Comparison of ENCODE assay signal across 14 cellular contexts in genomic region chr10:114917927-114918672, GRCh38. TPM values are rescaled to one million over a fixed set of nuclear protein-coding genes. Genes with fewer than 3 reads are reported as not detected.
A peak's percentile ranks its signal among the peaks of the same experiment; 100 is the strongest.
DNase-seq lines count a peak whose midpoint lies in the region; ATAC-seq and TF ChIP-seq lines count a peak whose summit lies in the region.
"Had no signal": no experiment of that assay in that cellular context is flagged by ENCODE, and none has a peak within 500 bp of the region (broad histone marks: within the 10 kb centered on the region; RNA-seq: fewer than 3 reads in every experiment).

No MANE protein-coding gene starts in this region.

- POLR2A ChIA-PET in IMR-90 (lab: Charles Lee; ENCODE audit: unreplicated experiment) (no interaction called here), WTC11 (lab: Charles Lee) (no interaction called here)
- POLR2A ChIA-PET in activated CD4-positive, alpha-beta T cell treated with anti-CD3 and anti-CD28 coated beads for 36 hours (lab: Charles Lee): no interaction called here

- H3K9me3 ChIP-seq in IMR-90 (ENCODE audit: control insufficient read depth, insufficient read depth, low read length) (no peaks in the 10 kb centered on the region), iPS-20b (ENCODE audit: insufficient read depth, low read depth, low read length) (no peaks in the 10 kb centered on the region)

- H3K27ac Mint-ChIP-seq in Calu3 (ENCODE audit: unreplicated experiment) (peak overlapping the region; percentile 91), WTC11 (peak overlapping the region; percentile 19; the same call in 1 of the 2 replicates)
- no peak overlapping the region for H3K27ac Mint-ChIP-seq in activated CD4-positive, alpha-beta T cell treated with anti-CD3 and anti-CD28 coated beads for 36 hours
- H3K27ac Mint-ChIP-seq: HFFc6; naive B cell; T-helper 1 cell treated with Interleukin-12 subunit alpha and Interleukin-12 subunit beta and Interleukin-4 antibody, amounts not matched to agents 30 μg/mL and 1 μg/mL, for 36 hours had no signal

- H3K9ac ChIP-seq in IMR-90 (ENCODE audit: low read depth, low read length) (no peak overlapping the region), iPS-20b (ENCODE audit: low read depth, low read length) (no peak overlapping the region)

- no peak for TF ChIP-seq POLR2A in IMR-90 (IDR thresholded peaks at IDR 0.05; ENCODE audit: low read depth, low read length)

- no peak for TF ChIP-seq RAD21 in IMR-90 (IDR thresholded peaks at IDR 0.05; ENCODE audit: low read length)

- DNase-seq in Calu3 (peak; percentile 57), IMR-90 (peak; percentile 37), WTC11 (ENCODE audit: low spot score) (no peak), activated gamma-delta T cell treated with Interleukin-2 at 50 U/mL for 16 hours (no peak)
- no peak for DNase-seq in stimulated activated CD4-positive, alpha-beta T cell treated with anti-CD3 and anti-CD28 coated beads, Interleukin-2, amount 100 ng/mL, for 24 hours
- no peak for DNase-seq in activated CD4-positive, alpha-beta T cell treated with anti-CD3 and anti-CD28 coated beads for 36 hours
- DNase-seq: activated naive CD4-positive, alpha-beta T cell treated with Interleukin-2 at 50 U/mL for 16 hours; HFFc6; naive B cell; NCI-H187 had no signal

- H3K56ac ChIP-seq in IMR-90 (ENCODE audit: extremely low read depth, insufficient read depth, low read length): no peak overlapping the region

- no peak overlapping the region for H2BK15ac ChIP-seq in IMR-90 (ENCODE audit: low read depth, low read length)

- H2AK9ac ChIP-seq in IMR-90 (replicated peaks; ENCODE audit: low read depth, low read length, poor library complexity): no peak overlapping the region

- no peak overlapping the region for H3K14ac ChIP-seq in IMR-90 (replicated peaks; ENCODE audit: low read depth, low read length)

- H3K27me3 ChIP-seq in IMR-90 (ENCODE audit: control insufficient read depth, insufficient read depth, low read length) (peaks cover 2% of the 10 kb centered on the region; the same call in 1 of the 2 replicates), iPS-20b (ENCODE audit: insufficient read depth, low read length) (no peaks in the 10 kb centered on the region)

- H3K4me3 Mint-ChIP-seq in Calu3 (ENCODE audit: low read depth, unreplicated experiment) (peak overlapping the region; percentile 40), WTC11 (0 out of 2 replicates have a peak overlapping the region, but pooled peaks have one; percentile 0)
- no peak overlapping the region for H3K4me3 Mint-ChIP-seq in activated CD4-positive, alpha-beta T cell treated with anti-CD3 and anti-CD28 coated beads for 36 hours
- H3K4me3 Mint-ChIP-seq: HFFc6; naive B cell; T-helper 1 cell treated with Interleukin-12 subunit alpha and Interleukin-12 subunit beta and Interleukin-4 antibody, amounts not matched to agents 30 μg/mL and 1 μg/mL, for 36 hours had no signal

- CTCF ChIA-PET in Calu3 (lab: Charles Lee) (no interaction called here), IMR-90 (lab: Yijun Ruan, JAX) (no interaction called here), WTC11 (lab: Charles Lee) (interaction anchor here (2.0 kb wide), 1 partner anchor 39 kb away, joined by 6 read pairs; no protein-coding TSS in a partner anchor)
- CTCF ChIA-PET in activated CD4-positive, alpha-beta T cell treated with anti-CD3 and anti-CD28 coated beads for 36 hours (lab: Charles Lee): no interaction called here

- peak; percentile 48; the same call in 1 of the 2 replicates for ATAC-seq in IMR-90 (ENCODE audit: low read depth)
- peak; percentile 76 for ATAC-seq in WTC11
- no peak for ATAC-seq in activated CD4-positive, alpha-beta T cell treated with anti-CD3 and anti-CD28 coated beads for 36 hours
- no peak for ATAC-seq in GM21723 (IDR thresholded peaks at IDR 0.05; ENCODE audit: unreplicated experiment)
- ATAC-seq: sciatic nerve had no signal

- intact Hi-C loops in Calu3 (cut with micrococcal nuclease; ENCODE audit: unreplicated experiment): loop anchor here (2.0 kb wide), 1 partner anchor 37 kb away; no protein-coding TSS in a partner anchor
- intact Hi-C loops in IMR-90 (cut with micrococcal nuclease): no loop called here
- intact Hi-C loops in activated CD4-positive, alpha-beta T cell treated with anti-CD3 and anti-CD28 coated beads for 36 hours (cut with DNase I, micrococcal nuclease): no loop called here

- H3K27ac ChIP-seq in IMR-90 (ENCODE audit: insufficient read depth, low read length) (no peak overlapping the region), iPS-20b (ENCODE audit: low read length) (no peak overlapping the region)

- peaks cover 12% of the 10 kb centered on the region for H3K4me1 Mint-ChIP-seq in Calu3 (ENCODE audit: low read depth, unreplicated experiment)
- H3K4me1 Mint-ChIP-seq in WTC11: peaks cover 29% of the 10 kb centered on the region
- H3K4me1 Mint-ChIP-seq in activated CD4-positive, alpha-beta T cell treated with anti-CD3 and anti-CD28 coated beads for 36 hours: peaks cover 1% of the 10 kb centered on the region
- H3K4me1 Mint-ChIP-seq: naive B cell had no signal

- BruUV-seq in Calu3 (replicated peaks; lab: Mats Ljungman, UMichigan) (no TSS peak), IMR-90 (replicated peaks; lab: Mats Ljungman, UMichigan) (no TSS peak)

- H3K4me3 ChIP-seq in IMR-90 (ENCODE audit: insufficient read depth, low read depth, low read length) (no peak overlapping the region), iPS-20b (ENCODE audit: low read length) (peak overlapping the region; percentile 36; the same call in 1 of the 2 replicates)

- no peak overlapping the region for H3K18ac ChIP-seq in IMR-90 (ENCODE audit: low read depth, low read length)

- no peak overlapping the region for H2BK5ac ChIP-seq in IMR-90 (ENCODE audit: low read depth, low read length, poor library complexity, severe bottlenecking)

- H3K27me3 Mint-ChIP-seq in Calu3 (ENCODE audit: unreplicated experiment): no peaks in the 10 kb centered on the region
- H3K27me3 Mint-ChIP-seq in WTC11 (ENCODE audit: low read depth): peaks cover 9% of the 10 kb centered on the region
- H3K27me3 Mint-ChIP-seq in activated CD4-positive, alpha-beta T cell treated with anti-CD3 and anti-CD28 coated beads for 36 hours: peaks cover 6% of the 10 kb centered on the region
- H3K27me3 Mint-ChIP-seq: naive B cell had no signal

- no peak overlapping the region for H3K23ac ChIP-seq in IMR-90 (ENCODE audit: low read depth, low read length)

- H3K9me1 ChIP-seq in IMR-90 (ENCODE audit: insufficient read depth, low read length): no peaks in the 10 kb centered on the region

- peak overlapping the region; percentile 42; the same call in 1 of the 2 replicates for H3K4me2 ChIP-seq in IMR-90 (ENCODE audit: low read depth, low read length)

- H4K5ac ChIP-seq in IMR-90 (ENCODE audit: low read depth, low read length): no peak overlapping the region

- H3K4me1 ChIP-seq in IMR-90 (ENCODE audit: control insufficient read depth, insufficient read depth, low read length) (no peaks in the 10 kb centered on the region), iPS-20b (ENCODE audit: insufficient read depth, low read length) (peaks cover 20% of the 10 kb centered on the region)

- H3K36me3 Mint-ChIP-seq in Calu3 (ENCODE audit: insufficient read depth, unreplicated experiment) (no peaks in the 10 kb centered on the region), WTC11 (no peaks in the 10 kb centered on the region)
- H3K36me3 Mint-ChIP-seq in activated CD4-positive, alpha-beta T cell treated with anti-CD3 and anti-CD28 coated beads for 36 hours (ENCODE audit: low read depth): no peaks in the 10 kb centered on the region
- H3K36me3 Mint-ChIP-seq: naive B cell had no signal

- no peaks in the 10 kb centered on the region for H3K9me3 Mint-ChIP-seq in Calu3 (ENCODE audit: low read depth, unreplicated experiment)
- peaks cover 8% of the 10 kb centered on the region for H3K9me3 Mint-ChIP-seq in WTC11
- H3K9me3 Mint-ChIP-seq in activated CD4-positive, alpha-beta T cell treated with anti-CD3 and anti-CD28 coated beads for 36 hours (ENCODE audit: low read depth): no peaks in the 10 kb centered on the region
- H3K9me3 Mint-ChIP-seq: naive B cell; T-helper 1 cell treated with Interleukin-12 subunit alpha and Interleukin-12 subunit beta and Interleukin-4 antibody, amounts not matched to agents 30 μg/mL and 1 μg/mL, for 36 hours had no signal

- dilution Hi-C loops in IMR-90 (cut with HindIII; ENCODE audit: low sequenced_read_pairs, unreplicated experiment): no loop called here

- no peaks in the 10 kb centered on the region for H4K20me1 ChIP-seq in IMR-90 (ENCODE audit: insufficient read depth, low read length)

- H2AFZ ChIP-seq in IMR-90 (replicated peaks; ENCODE audit: low read length, poor library complexity): no peak overlapping the region

- H4K8ac ChIP-seq in IMR-90 (ENCODE audit: low read depth in 2 of 2, low read length in 2 of 2): no peak overlapping the region

- H3K79me1 ChIP-seq in IMR-90 (ENCODE audit: low read depth in 1 of 2, low read length in 2 of 2): no peaks in the 10 kb centered on the region

- no CpG with 5 or more reads among the region's 3 CpGs for WGBS in IMR-90 (ENCODE audit: extremely low coverage in 2 of 2, insufficient read length in 1 of 2), 2 experiments

- H2BK120ac ChIP-seq in IMR-90 (ENCODE audit: low read depth, low read length): no peak overlapping the region

- no peak for TF ChIP-seq CTCF in Calu3 (IDR thresholded peaks at IDR 0.05; ENCODE audit: unreplicated experiment)
- TF ChIP-seq CTCF in IMR-90 (conservative IDR thresholded peaks at IDR 0.05; ENCODE audit: low read depth, low read length): no peak
- no peak for TF ChIP-seq CTCF in WTC11 (IDR thresholded peaks at IDR 0.05)

- no peak overlapping the region for H3K4ac ChIP-seq in IMR-90 (ENCODE audit: low read depth, low read length)

- no peak overlapping the region for H2BK20ac ChIP-seq in IMR-90 (ENCODE audit: low read depth, low read length)

- no peak overlapping the region for H2AK5ac ChIP-seq in IMR-90 (ENCODE audit: low read depth, low read length)

- H4K91ac ChIP-seq in IMR-90 (ENCODE audit: insufficient read depth, low read depth, low read length): no peak overlapping the region

- H3K36me3 ChIP-seq in IMR-90 (ENCODE audit: control insufficient read depth, insufficient read depth, low read length) (no peaks in the 10 kb centered on the region), iPS-20b (ENCODE audit: insufficient read depth, low read depth, low read length) (no peaks in the 10 kb centered on the region)

- in situ Hi-C loops in IMR-90 (cut with MboI; ENCODE audit: low sequenced_read_pairs): no loop called here

TF ChIP-seq in IMR-90, 13 proteins besides CTCF, POLR2A, EP300 and RAD21 (continues in another document):
- no peak for TF ChIP-seq MAFK (IDR thresholded peaks at IDR 0.05; ENCODE audit: low read depth, low read length)

TF ChIP-seq in WTC11, 78 proteins besides CTCF, POLR2A, EP300 and RAD21:
- TF ChIP-seq JAZF1 (CRISPR knock-in tag; IDR thresholded peaks at IDR 0.05) (no peak), FOXK1 (CRISPR knock-in tag; IDR thresholded peaks at IDR 0.05) (no peak)

RNA-seq across cellular contexts. Expression of gene TRUB1, which starts 19.9 kb away (rescaled TPM):
- total RNA-seq in Calu3 (2022) (26.4 and 30.9 TPM in 2 replicates), IMR-90 (2012; rRNA removed) (17.9 and 26.1 TPM in 2 replicates), WTC11 (2021) (22.3 to 27.8 TPM (median 25.5 TPM) in 3 replicates)
- 9.1 and 10.6 TPM in 2 replicates for polyA plus RNA-seq in IMR-90 (2012; rRNA removed)
- polyA plus RNA-seq in IMR-90 (2012; cell fraction: cytosol; rRNA removed): 2.2 and 3.1 TPM in 2 replicates
- polyA plus RNA-seq in IMR-90 (2012; cell fraction: nucleus; rRNA removed; ENCODE audit: low replicate concordance): 1.5 and 5.3 TPM in 2 replicates
- 10 to 100 TPM; 13.4 to 15.0 TPM for total RNA-seq in activated CD4-positive, alpha-beta T cell treated with anti-CD3 and anti-CD28 coated beads for 36 hours

Comparison
In these comparisons a context has a peak if more than half of its experiments do, and no peak if none do; other contexts are left out.
1. DNase-seq: peak in Calu3 (single experiment) and IMR-90 (single experiment); none in WTC11 (single experiment), activated gamma-delta T cell treated with Interleukin-2 at 50 U/mL for 16 hours (single experiment), stimulated activated CD4-positive, alpha-beta T cell treated with anti-CD3 and anti-CD28 coated beads, Interleukin-2, amount 100 ng/mL, for 24 hours (0 of 2) and activated CD4-positive, alpha-beta T cell treated with anti-CD3 and anti-CD28 coated beads for 36 hours (single experiment).
2. ATAC-seq: peak in IMR-90 (single experiment) and WTC11 (single experiment); none in activated CD4-positive, alpha-beta T cell treated with anti-CD3 and anti-CD28 coated beads for 36 hours (single experiment) and GM21723 (single experiment).